Comparison of ENCODE assay signal across 8 cellular contexts in genomic region chr5:126868961-126869451, GRCh38.
DNase-seq lines count a peak whose midpoint lies in the region; ATAC-seq lines count a peak whose summit lies in the region.

No MANE protein-coding gene starts in this region.

- H3K36me3 Mint-ChIP-seq in naive thymus-derived CD8-positive, alpha-beta T cell = peaks cover 0 to 9% (median 5%) of the 10 kb centered on the region in 3 donors

- POLR2A ChIA-PET in naive thymus-derived CD8-positive, alpha-beta T cell (lab: Charles Lee) = interaction anchor here (1.0 to 4.5 kb wide), 3 partner anchors 15 to 92 kb away, joined by 4 to 25 read pairs (median 6); partner anchors contain the start of gene LMNB1

- no peaks in the 10 kb centered on the region for H3K9me3 Mint-ChIP-seq in naive thymus-derived CD8-positive, alpha-beta T cell

- peak overlapping the region in 9 of 10 donors; percentile 1 to 87 (median 78) for H3K27ac Mint-ChIP-seq in naive thymus-derived CD8-positive, alpha-beta T cell

- peak; percentile 88 for ATAC-seq in GM21737 (IDR thresholded peaks at IDR 0.05; ENCODE audit: unreplicated experiment)
- ATAC-seq in naive thymus-derived CD8-positive, alpha-beta T cell = peak; percentile 92 to 94
- ATAC-seq in GM18870 (IDR thresholded peaks at IDR 0.05; ENCODE audit: unreplicated experiment) = no peak

- H3K27me3 Mint-ChIP-seq in naive thymus-derived CD8-positive, alpha-beta T cell = no peaks in the 10 kb centered on the region

- in situ Hi-C loops in G401 (cut with HindIII; ENCODE audit: low sequenced_read_pairs) = no loop called here

- peaks cover 10 to 14% (median 11%) of the 10 kb centered on the region in 4 donors for H3K4me1 Mint-ChIP-seq in naive thymus-derived CD8-positive, alpha-beta T cell

- peak overlapping the region; percentile 75 to 90 (median 86) for H3K4me3 Mint-ChIP-seq in naive thymus-derived CD8-positive, alpha-beta T cell

- peak; percentile 40 for DNase-seq in G401 (ENCODE audit: low spot score)
- DNase-seq in NCI-H345 (lab: John Stamatoyannopoulos, UW) = peak; percentile 69
- peak; percentile 45 for DNase-seq in dermis blood vessel endothelial cell
- DNase-seq in naive thymus-derived CD8-positive, alpha-beta T cell = peak in 4 of 10 donors; percentile 14 to 39 (median 31)
- no peak for DNase-seq in AML-193 (lab: John Stamatoyannopoulos, UW)
- DNase-seq in cortex of kidney (lab: John Stamatoyannopoulos, UW) = no peak

Comparison
In these comparisons a context has a peak if more than half of its experiments do, and no peak if none do; other contexts are left out.
1. DNase-seq: peak in G401 (single experiment), NCI-H345 (single experiment) and dermis blood vessel endothelial cell (single experiment); none in AML-193 (0 of 2) and cortex of kidney (single experiment).